In genomic region chr10:77631241-77631640, GRCh38 we compare ENCODE assay signal across 1 cellular context.
TF ChIP-seq lines count a peak whose summit lies in the region.

No MANE protein-coding gene starts in this region.

TF ChIP-seq in endothelial cell of umbilical vein, 7 proteins besides CTCF, POLR2A, EP300 and RAD21:
- TF ChIP-seq POLR2AphosphoS5 (IDR thresholded peaks at IDR 0.05; ENCODE audit: insufficient read depth, low read depth, low read length) (no peak), GATA2 (IDR thresholded peaks at IDR 0.05; ENCODE audit: insufficient read depth, insufficient read length, low read depth, low read length) (no peak), MYC (IDR thresholded peaks at IDR 0.05; ENCODE audit: low read depth, low read length) (no peak), MAX (IDR thresholded peaks at IDR 0.05; ENCODE audit: insufficient read depth, insufficient read length) (no peak), FOS (IDR thresholded peaks at IDR 0.05; ENCODE audit: borderline replicate concordance, insufficient read depth, low read length) (no peak), JUN (IDR thresholded peaks at IDR 0.05; ENCODE audit: borderline replicate concordance, insufficient read depth, insufficient read length, low read depth) (no peak), EZH2 (IDR thresholded peaks at IDR 0.05; ENCODE audit: borderline replicate concordance, low read depth, low read length, severe bottlenecking) (no peak)
